Comparison of ENCODE assay signal across 29 cellular contexts in the genomic region with DNA sequence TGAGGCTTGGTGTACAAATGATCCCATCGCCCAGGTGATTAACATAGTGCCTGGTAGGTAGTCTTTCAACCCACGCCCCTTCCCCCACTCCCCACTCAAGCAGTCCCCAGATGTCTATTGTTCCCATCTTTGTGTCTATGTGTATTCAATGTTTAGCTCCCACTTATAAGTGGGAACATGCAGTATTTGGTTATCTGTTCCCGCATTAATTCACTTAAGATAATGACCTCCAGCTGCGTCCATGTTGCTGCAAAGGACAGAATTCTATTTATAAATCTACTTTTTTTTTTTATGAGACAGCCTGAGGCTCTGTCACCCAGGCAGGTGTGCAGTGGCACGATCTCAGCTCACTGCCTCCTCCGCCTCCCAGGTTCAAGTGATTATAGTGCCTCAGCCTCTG. TPM values are rescaled to one million over a fixed set of nuclear protein-coding genes. Genes with fewer than 3 reads are reported as not detected.
"Had no signal": no experiment of that assay in that cellular context is flagged by ENCODE, and none has a peak within 500 bp of the region (broad histone marks: within the 10 kb centered on the region; RNA-seq: fewer than 3 reads in every experiment).

No MANE protein-coding gene starts in this region.

- H3K36me3 ChIP-seq: esophagus muscularis mucosa, ovary, thoracic aorta had no signal

- H3K9me3 ChIP-seq: esophagus muscularis mucosa, heart left ventricle, ovary, thoracic aorta had no signal

- H3K27ac ChIP-seq: esophagus muscularis mucosa, foreskin keratinocyte, heart left ventricle, ovary, skin epidermis, thoracic aorta had no signal

- DNase-seq: activated CD4-positive, alpha-beta T cell treated with anti-CD3 and anti-CD28 coated beads, Interleukin-2, amount 50 U/mL, for 1 hour; activated CD8-positive, alpha-beta memory T cell treated with anti-CD3 and anti-CD28 coated beads, Interleukin-2, amount 10 ng/mL, durations not matched to agents 7 days and 5 days; activated CD8-positive, alpha-beta T cell treated with anti-CD3 and anti-CD28 coated beads, Interleukin-2, amount 10 ng/mL, durations not matched to agents 7 days and 5 days; activated T-cell treated with anti-CD3 and anti-CD28 coated beads, Interleukin-2, amount 50 U/mL, for 48 hours; anterior cingulate cortex; dermis blood vessel endothelial cell; effector CD4-positive, alpha-beta T cell; foreskin keratinocyte; heart left ventricle; hypothalamus; immature natural killer cell; kidney; left colon; midbrain; naive thymus-derived CD4-positive, alpha-beta T cell; ovary; stimulated activated CD4-positive, alpha-beta T cell treated with anti-CD3 and anti-CD28 coated beads, Interleukin-12 subunit alpha, Interleukin-12 subunit beta, amount 100 ng/mL, for 4 hours; stimulated activated CD4-positive, alpha-beta T cell treated with anti-CD3 and anti-CD28 coated beads, Interleukin-4, amount 100 ng/mL, for 1 hour; stimulated activated naive CD8-positive, alpha-beta T cell treated with anti-CD3 and anti-CD28 coated beads, Interleukin-15, Interleukin-2, amounts not matched to agents 100 U/mL and 50 U/mL, for 24 hours; trophoblast cell had no signal

- H3K4me1 ChIP-seq: esophagus muscularis mucosa, foreskin keratinocyte had no signal

- H3K4me1 Mint-ChIP-seq: central memory CD8-positive, alpha-beta T cell; immature natural killer cell; memory B cell; naive thymus-derived CD4-positive, alpha-beta T cell; WTC11 had no signal

- H3K27me3 ChIP-seq: esophagus muscularis mucosa, heart left ventricle, ovary had no signal

- H3K36me3 Mint-ChIP-seq: activated CD8-positive, alpha-beta memory T cell treated with anti-CD3 and anti-CD28 coated beads, Interleukin-2, amount 10 ng/mL, durations not matched to agents 7 days and 5 days; immature natural killer cell; memory B cell; WTC11 had no signal

- H3K9me3 Mint-ChIP-seq: activated T-helper 2 cell treated with anti-CD3 and anti-CD28 coated beads, Interferon-gamma antibody, Interleukin-2, Interleukin-4, amounts not matched to agents 10 μg/mL and 5 μg/mL and 100 μg/mL, durations not matched to agents 14 hours and 24 hours and 36 hours; central memory CD8-positive, alpha-beta T cell; immature natural killer cell; memory B cell; WTC11 had no signal

- H3K4me3 Mint-ChIP-seq: activated CD8-positive, alpha-beta memory T cell treated with anti-CD3 and anti-CD28 coated beads, Interleukin-2, amount 10 ng/mL, durations not matched to agents 7 days and 5 days; activated CD8-positive, alpha-beta T cell treated with anti-CD3 and anti-CD28 coated beads, Interleukin-2, amount 10 ng/mL, durations not matched to agents 7 days and 5 days; activated naive CD8-positive, alpha-beta T cell; central memory CD8-positive, alpha-beta T cell; immature natural killer cell; memory B cell; naive thymus-derived CD4-positive, alpha-beta T cell; WTC11 had no signal

- H3K27ac Mint-ChIP-seq: activated CD8-positive, alpha-beta memory T cell treated with anti-CD3 and anti-CD28 coated beads, Interleukin-2, amount 10 ng/mL, durations not matched to agents 7 days and 5 days; activated CD8-positive, alpha-beta T cell treated with anti-CD3 and anti-CD28 coated beads, Interleukin-2, amount 10 ng/mL, durations not matched to agents 7 days and 5 days; activated naive CD8-positive, alpha-beta T cell; activated T-helper 2 cell treated with anti-CD3 and anti-CD28 coated beads, Interferon-gamma antibody, Interleukin-2, Interleukin-4, amounts not matched to agents 10 μg/mL and 5 μg/mL and 100 μg/mL, durations not matched to agents 14 hours and 24 hours and 36 hours; immature natural killer cell; memory B cell; naive thymus-derived CD4-positive, alpha-beta T cell; progenitor cell of endocrine pancreas; WTC11 had no signal

- H3K27me3 Mint-ChIP-seq: activated naive CD8-positive, alpha-beta T cell; progenitor cell of endocrine pancreas had no signal

- H3K4me3 ChIP-seq: esophagus muscularis mucosa, heart left ventricle, ovary, skin epidermis, thoracic aorta had no signal

RNA-seq across cellular contexts. Expression of gene SPX, which starts 15.7 kb away (rescaled TPM):
- total RNA-seq: activated CD8-positive, alpha-beta T cell treated with anti-CD3 and anti-CD28 coated beads, Interleukin-2, amount 10 ng/mL, durations not matched to agents 7 days and 5 days; left colon had no signal
